Comparison of ENCODE assay signal across 10 cellular contexts in genomic region chr18:26088482-26088881, GRCh38. TPM values are rescaled to one million over a fixed set of nuclear protein-coding genes. Genes with fewer than 3 reads are reported as not detected.
DNase-seq lines count a peak whose midpoint lies in the region; ATAC-seq and TF ChIP-seq lines count a peak whose summit lies in the region.
"Had no signal": no experiment of that assay in that cellular context is flagged by ENCODE, and none has a peak within 500 bp of the region (broad histone marks: within the 10 kb centered on the region; RNA-seq: fewer than 3 reads in every experiment).

No MANE protein-coding gene starts in this region.

- CTCF ChIA-PET in WTC11 (lab: Charles Lee) = no interaction called here

- H3K27me3 Mint-ChIP-seq in WTC11 (ENCODE audit: low read depth) (no peaks in the 10 kb centered on the region), type B pancreatic cell (peaks cover 5% of the 10 kb centered on the region)

- H3K9me3 ChIP-seq in left ventricle myocardium inferior (replicated peaks) (no peaks in the 10 kb centered on the region), iPS-18a (ENCODE audit: control insufficient read depth, low read depth, low read length) (no peaks in the 10 kb centered on the region)

- ATAC-seq in WTC11 (no peak), HG03175 (IDR thresholded peaks at IDR 0.05; ENCODE audit: unreplicated experiment) (no peak), HG03521 (IDR thresholded peaks at IDR 0.05; ENCODE audit: unreplicated experiment) (no peak), HG02970 (IDR thresholded peaks at IDR 0.05; ENCODE audit: low FRiP score, unreplicated experiment) (no peak)

- DNase-seq in left ventricle myocardium inferior (no peak), cardiac septum (ENCODE audit: low spot score) (no peak), WTC11 (ENCODE audit: low spot score) (no peak), type B pancreatic cell (ENCODE audit: extremely low spot score, unreplicated experiment) (no peak)
- DNase-seq: NCI-H510A had no signal

- H3K4me1 Mint-ChIP-seq in WTC11 (peaks cover 25% of the 10 kb centered on the region), type B pancreatic cell (ENCODE audit: unreplicated experiment) (peaks cover 20% of the 10 kb centered on the region)

- no peak overlapping the region for H3K27ac ChIP-seq in left ventricle myocardium inferior (replicated peaks)
- no peak overlapping the region for H3K27ac ChIP-seq in iPS-18a (ENCODE audit: low read length)

- H3K27ac Mint-ChIP-seq in WTC11 (no peak overlapping the region), type B pancreatic cell (peak overlapping the region; percentile 97)

- TF ChIP-seq CTCF in left ventricle myocardium inferior (IDR thresholded peaks at IDR 0.05; ENCODE audit: borderline replicate concordance) = no peak
- no peak for TF ChIP-seq CTCF in WTC11 (IDR thresholded peaks at IDR 0.05)
- no peak for TF ChIP-seq CTCF in type B pancreatic cell (conservative IDR thresholded peaks at IDR 0.05)

- peaks cover 46% of the 10 kb centered on the region for H3K4me1 ChIP-seq in left ventricle myocardium inferior
- peaks cover 10% of the 10 kb centered on the region for H3K4me1 ChIP-seq in iPS-18a (ENCODE audit: control insufficient read depth, low read depth, low read length)

- H3K9ac ChIP-seq in iPS-18a (ENCODE audit: low read length) = no peak overlapping the region

- H3K36me3 ChIP-seq in left ventricle myocardium inferior (peaks cover 24% of the 10 kb centered on the region), iPS-18a (ENCODE audit: control insufficient read depth, low read depth, low read length) (peaks cover 32% of the 10 kb centered on the region)

- H3K4me3 ChIP-seq in left ventricle myocardium inferior (peak overlapping the region; percentile 87), iPS-18a (ENCODE audit: low read length) (peak overlapping the region; percentile 97)

- POLR2A ChIA-PET in WTC11 (lab: Charles Lee) = no interaction called here

- H3K36me3 Mint-ChIP-seq in WTC11 (peaks cover 22% of the 10 kb centered on the region), type B pancreatic cell (peaks cover 5% of the 10 kb centered on the region)

- H3K27me3 ChIP-seq in left ventricle myocardium inferior (ENCODE audit: low read depth) = no peaks in the 10 kb centered on the region
- no peaks in the 10 kb centered on the region for H3K27me3 ChIP-seq in iPS-18a (ENCODE audit: control insufficient read depth, insufficient read depth, low read length)

- intact Hi-C loops in left ventricle myocardium inferior (cut with micrococcal nuclease) (loop anchor here (10.0 kb wide), 1 partner anchor 64 kb away; no protein-coding TSS in a partner anchor), cardiac septum (cut with DNase I) (no loop called here)

- H3K9me3 Mint-ChIP-seq in WTC11 (no peaks in the 10 kb centered on the region), type B pancreatic cell (no peaks in the 10 kb centered on the region)

- H3K4me3 Mint-ChIP-seq in WTC11 (peak overlapping the region; percentile 98), type B pancreatic cell (peak overlapping the region; percentile 99)

TF ChIP-seq in WTC11, 78 proteins besides CTCF, POLR2A, EP300 and RAD21:
- TF ChIP-seq FOXJ3 (CRISPR knock-in tag; IDR thresholded peaks at IDR 0.05; ENCODE audit: borderline replicate concordance) (no peak), IRF1 (CRISPR knock-in tag; IDR thresholded peaks at IDR 0.05) (no peak), E2F4 (CRISPR knock-in tag; IDR thresholded peaks at IDR 0.05; ENCODE audit: borderline replicate concordance, low read depth) (no peak), ATF6 (CRISPR knock-in tag; IDR thresholded peaks at IDR 0.05) (no peak), RORB (CRISPR knock-in tag; IDR thresholded peaks at IDR 0.05) (no peak), ZNF121 (CRISPR knock-in tag; IDR thresholded peaks at IDR 0.05) (no peak), ELF4 (CRISPR knock-in tag; IDR thresholded peaks at IDR 0.05; ENCODE audit: low read depth) (no peak), PREB (CRISPR knock-in tag; IDR thresholded peaks at IDR 0.05; ENCODE audit: borderline replicate concordance) (no peak), STAT6 (CRISPR knock-in tag; conservative IDR thresholded peaks at IDR 0.05; ENCODE audit: low read depth) (no peak)

RNA-seq across cellular contexts. Expression of gene SS18, which starts 1.9 kb away (rescaled TPM):
- total RNA-seq in left ventricle myocardium inferior (31.0 TPM), cardiac septum (42.4 TPM), WTC11 (2021) (73.0 to 79.1 TPM (median 75.6 TPM) in 3 replicates), type B pancreatic cell (ENCODE audit: low replicate concordance) (77.1 and 85.7 TPM in 2 replicates)

RNA-seq across cellular contexts. Expression of gene PSMA8, which starts 45.2 kb away (rescaled TPM):
- not detected for total RNA-seq in left ventricle myocardium inferior
- not detected for total RNA-seq in cardiac septum
- not detected in 3 replicates for total RNA-seq in WTC11 (2021)
- 0.14 TPM in 1 of 2 replicates, not detected in the other for total RNA-seq in type B pancreatic cell (ENCODE audit: low replicate concordance)
- total RNA-seq: frontal cortex had no signal
